Comparison of ENCODE assay signal across 8 cellular contexts in genomic region chr1:40665335-40666171, GRCh38. TPM values are rescaled to one million over a fixed set of nuclear protein-coding genes. Genes with fewer than 3 reads are reported as not detected.
DNase-seq lines count a peak whose midpoint lies in the region; ATAC-seq, FAIRE-seq and TF ChIP-seq lines count a peak whose summit lies in the region.

Gene RIMS3 (minus strand): TSS chr1:40665682. CDS start chr1:40641925, 23,757 bp downstream.

- no peaks in the 10 kb centered on the region for H3K27me3 Mint-ChIP-seq in activated CD8-positive, alpha-beta memory T cell treated with anti-CD3 and anti-CD28 coated beads, Interleukin-2, amount 10 ng/mL, durations not matched to agents 7 days and 5 days
- peaks cover 9% of the 10 kb centered on the region for H3K27me3 Mint-ChIP-seq in endothelial cell (ENCODE audit: unreplicated experiment)

- H3K9me3 Mint-ChIP-seq in activated CD8-positive, alpha-beta memory T cell treated with anti-CD3 and anti-CD28 coated beads, Interleukin-2, amount 10 ng/mL, durations not matched to agents 7 days and 5 days (ENCODE audit: low read depth): no peaks in the 10 kb centered on the region
- H3K9me3 Mint-ChIP-seq in endothelial cell (ENCODE audit: unreplicated experiment): no peaks in the 10 kb centered on the region

- peak within 1 kb of the TSS; percentile 83 for H3K27ac Mint-ChIP-seq in activated CD8-positive, alpha-beta memory T cell treated with anti-CD3 and anti-CD28 coated beads, Interleukin-2, amount 10 ng/mL, durations not matched to agents 7 days and 5 days
- H3K27ac Mint-ChIP-seq in endothelial cell (ENCODE audit: unreplicated experiment): no peak within 1 kb of the TSS

- H3K9me3 ChIP-seq in mucosa of descending colon: no peaks in the 10 kb centered on the region

- DNase-seq in Ammon's horn (ENCODE audit: low spot score) (peak; percentile 81), GM19239 (ENCODE audit: insufficient read length, low spot score) (peak; percentile 90), NCI-H82 (lab: John Stamatoyannopoulos, UW) (peak; percentile 86), endothelial cell (ENCODE audit: low spot score) (peak; percentile 86), mucosa of descending colon (peak; percentile 84 to 94 (median 85))
- DNase-seq in activated CD8-positive, alpha-beta memory T cell treated with anti-CD3 and anti-CD28 coated beads, Interleukin-2, amount 10 ng/mL, durations not matched to agents 7 days and 5 days: peak; percentile 87
- DNase-seq in stimulated activated CD8-positive, alpha-beta memory T cell treated with anti-CD3 and anti-CD28 coated beads, Interleukin-4, amount 100 ng/mL, for 24 hours (ENCODE audit: low read depth): peak; percentile 70

- H3K4me3 ChIP-seq in mucosa of descending colon: peak within 1 kb of the TSS; percentile 42

- H3K4me3 Mint-ChIP-seq in activated CD8-positive, alpha-beta memory T cell treated with anti-CD3 and anti-CD28 coated beads, Interleukin-2, amount 10 ng/mL, durations not matched to agents 7 days and 5 days: peak within 1 kb of the TSS; percentile 78
- H3K4me3 Mint-ChIP-seq in endothelial cell (ENCODE audit: unreplicated experiment): peak within 1 kb of the TSS; percentile 89

- peaks cover 26% of the 10 kb centered on the region for H3K4me1 Mint-ChIP-seq in activated CD8-positive, alpha-beta memory T cell treated with anti-CD3 and anti-CD28 coated beads, Interleukin-2, amount 10 ng/mL, durations not matched to agents 7 days and 5 days
- H3K4me1 Mint-ChIP-seq in endothelial cell (ENCODE audit: unreplicated experiment): peaks cover 4% of the 10 kb centered on the region

- FAIRE-seq in GM19239 (lab: Jason Lieb, UNC): peak; percentile 87

- no peaks in the 10 kb centered on the region for H3K36me3 Mint-ChIP-seq in activated CD8-positive, alpha-beta memory T cell treated with anti-CD3 and anti-CD28 coated beads, Interleukin-2, amount 10 ng/mL, durations not matched to agents 7 days and 5 days
- no peaks in the 10 kb centered on the region for H3K36me3 Mint-ChIP-seq in endothelial cell (ENCODE audit: low read depth, unreplicated experiment)

- intact Hi-C loops in mucosa of descending colon (cut with DNase I, micrococcal nuclease): loop anchor here in 1 of 2 donors (10.0 kb wide), 1 partner anchor 51 kb away; no protein-coding TSS in a partner anchor

- CTCF ChIA-PET in activated CD8-positive, alpha-beta memory T cell treated with anti-CD3 and anti-CD28 coated beads, Interleukin-2, amount 10 ng/mL, durations not matched to agents 7 days and 5 days (lab: Charles Lee): interaction anchor here (1.0 to 2.0 kb wide), 5 partner anchors 18 to 163 kb away, joined by 3 to 6 read pairs (median 3); no protein-coding TSS in a partner anchor

- peaks cover 11% of the 10 kb centered on the region for H3K4me1 ChIP-seq in mucosa of descending colon (ENCODE audit: low read depth)

- ATAC-seq in HG03442 (IDR thresholded peaks at IDR 0.05; ENCODE audit: unreplicated experiment): peak; percentile 51
- ATAC-seq in activated CD8-positive, alpha-beta memory T cell treated with anti-CD3 and anti-CD28 coated beads, Interleukin-2, amount 10 ng/mL, durations not matched to agents 7 days and 5 days: peak; percentile 85
- peak; percentile 93 for ATAC-seq in mucosa of descending colon

- H3K36me3 ChIP-seq in mucosa of descending colon (ENCODE audit: low read depth): no peaks in the 10 kb centered on the region

- no peak for TF ChIP-seq CTCF in endothelial cell (IDR thresholded peaks at IDR 0.05; ENCODE audit: unreplicated experiment)
- no peak for TF ChIP-seq CTCF in mucosa of descending colon (IDR thresholded peaks at IDR 0.05)

RNA-seq across cellular contexts. Expression of gene RIMS3, which starts in this region (rescaled TPM):
- 1 to 10 TPM; 2.1 to 5.3 TPM for total RNA-seq in activated CD8-positive, alpha-beta memory T cell treated with anti-CD3 and anti-CD28 coated beads, Interleukin-2, amount 10 ng/mL, durations not matched to agents 7 days and 5 days
- total RNA-seq in endothelial cell (ENCODE audit: unreplicated experiment) (5.4 TPM), mucosa of descending colon (10 to 100 TPM in 2 of 3 donors, 1 to 10 TPM in 1; 6.9 to 23.3 (median 11.9) TPM)

Comparison
In these comparisons a context has a peak if more than half of its experiments do, and no peak if none do; other contexts are left out.
1. Peak in every context shown above with its lines: DNase-seq, ATAC-seq and H3K4me3 ChIP-seq.